15 cellular contexts compared by ENCODE assay signal in the genomic region with DNA sequence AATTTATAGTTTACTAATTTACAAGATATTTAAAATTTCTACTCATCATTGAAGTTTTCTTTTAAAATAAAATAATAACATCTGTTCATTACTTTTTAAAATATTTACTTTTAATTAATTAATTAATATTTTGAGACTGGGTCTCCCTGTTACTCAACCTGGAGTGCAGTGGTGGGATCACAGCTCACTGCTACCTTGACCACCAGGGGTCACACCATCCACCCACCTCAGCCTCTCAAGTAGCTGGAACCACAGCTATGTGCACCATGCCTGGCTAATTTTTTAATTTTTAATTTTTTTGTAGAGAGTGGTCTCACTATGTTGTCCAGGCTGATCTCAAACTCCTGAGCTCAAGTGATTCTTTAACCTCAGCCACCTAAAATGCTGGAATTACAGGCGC.
DNase-seq lines count a peak whose midpoint lies in the region; FAIRE-seq and TF ChIP-seq lines count a peak whose summit lies in the region.
"Had no signal": no experiment of that assay in that cellular context is flagged by ENCODE, and none has a peak within 500 bp of the region (broad histone marks: within the 10 kb centered on the region; RNA-seq: fewer than 3 reads in every experiment).

No MANE protein-coding gene starts in this region.

- H3K4me1 ChIP-seq in OCI-LY1 (ENCODE audit: insufficient read depth, low read length, severe bottlenecking), result no peaks in the 10 kb centered on the region
- H3K4me1 ChIP-seq in trophoblast cell (ENCODE audit: control insufficient read depth in 1 of 2, insufficient read depth in 2 of 2, low read length in 2 of 2), result no peaks in the 10 kb centered on the region
- no peaks in the 10 kb centered on the region for H3K4me1 ChIP-seq in CD8-positive, alpha-beta memory T cell (ENCODE audit: insufficient read depth, low read length)

- POLR2A ChIA-PET in CD8-positive, alpha-beta memory T cell (lab: Charles Lee), result no interaction called here

- H4K12ac ChIP-seq in trophoblast cell (ENCODE audit: low read depth, low read length), result no peak overlapping the region

- H2AFZ ChIP-seq in OCI-LY1 (ENCODE audit: low read length) (no peak overlapping the region), trophoblast cell (ENCODE audit: insufficient read depth, low read length, poor library complexity) (no peak overlapping the region)

- H3K36me3 ChIP-seq in OCI-LY1 (ENCODE audit: insufficient read depth, low read length), result no peaks in the 10 kb centered on the region
- H3K36me3 ChIP-seq in trophoblast cell (ENCODE audit: control insufficient read depth in 1 of 2, insufficient read depth in 2 of 2, low read length in 2 of 2), result no peaks in the 10 kb centered on the region
- no peaks in the 10 kb centered on the region for H3K36me3 ChIP-seq in CD8-positive, alpha-beta memory T cell (ENCODE audit: insufficient read depth, low read length)

- no CpG with 5 or more reads among the region's 1 CpG for WGBS in trophoblast cell (ENCODE audit: extremely low coverage, insufficient coverage, insufficient read length)

- no peaks in the 10 kb centered on the region for H3K27me3 Mint-ChIP-seq in endothelial cell (ENCODE audit: unreplicated experiment)
- H3K27me3 Mint-ChIP-seq in CD8-positive, alpha-beta memory T cell, result no peaks in the 10 kb centered on the region
- H3K27me3 Mint-ChIP-seq: activated naive CD8-positive, alpha-beta T cell treated with anti-CD3 and anti-CD28 coated beads, Interleukin-2, amount 10 ng/mL, durations not matched to agents 7 days and 5 days; activated T-cell treated with anti-CD3 and anti-CD28 coated beads, Interleukin-2, amount 50 U/mL, for 24 hours had no signal

- H3K4me1 Mint-ChIP-seq in endothelial cell (ENCODE audit: unreplicated experiment), result no peaks in the 10 kb centered on the region
- H3K4me1 Mint-ChIP-seq in CD8-positive, alpha-beta memory T cell, result no peaks in the 10 kb centered on the region
- H3K4me1 Mint-ChIP-seq: activated naive CD8-positive, alpha-beta T cell treated with anti-CD3 and anti-CD28 coated beads, Interleukin-2, amount 10 ng/mL, durations not matched to agents 7 days and 5 days had no signal

- H3K4me2 ChIP-seq in OCI-LY1 (ENCODE audit: low read length) (no peak overlapping the region), trophoblast cell (ENCODE audit: low read length) (no peak overlapping the region)

- no peak overlapping the region for H2BK5ac ChIP-seq in trophoblast cell (ENCODE audit: low read depth, low read length, poor library complexity)

- H3K27ac Mint-ChIP-seq in endothelial cell (ENCODE audit: unreplicated experiment), result no peak overlapping the region
- no peak overlapping the region for H3K27ac Mint-ChIP-seq in CD8-positive, alpha-beta memory T cell
- H3K27ac Mint-ChIP-seq: activated naive CD8-positive, alpha-beta T cell treated with anti-CD3 and anti-CD28 coated beads, Interleukin-2, amount 10 ng/mL, durations not matched to agents 7 days and 5 days; activated T-cell treated with anti-CD3 and anti-CD28 coated beads, Interleukin-2, amount 50 U/mL, for 24 hours had no signal

- H3K9me3 ChIP-seq in OCI-LY1 (ENCODE audit: low read length) (no peaks in the 10 kb centered on the region), trophoblast cell (ENCODE audit: insufficient read depth, low read depth, low read length) (no peaks in the 10 kb centered on the region)
- no peaks in the 10 kb centered on the region for H3K9me3 ChIP-seq in CD8-positive, alpha-beta memory T cell (ENCODE audit: low read length)

- H4K91ac ChIP-seq in trophoblast cell (ENCODE audit: low read depth, low read length), result no peak overlapping the region

- peak; percentile 81 for FAIRE-seq in A204.1 (lab: Jason Lieb, UNC)
- FAIRE-seq: GM12892 had no signal

- no peak overlapping the region for H3K4ac ChIP-seq in trophoblast cell (ENCODE audit: low read depth, low read length)

- no peak overlapping the region for H2BK12ac ChIP-seq in trophoblast cell (ENCODE audit: low read length)

- H4K20me1 ChIP-seq in OCI-LY1 (ENCODE audit: insufficient read depth, low read length), result no peaks in the 10 kb centered on the region

- H3K27me3 ChIP-seq in OCI-LY1 (ENCODE audit: insufficient read depth, low read length), result no peaks in the 10 kb centered on the region
- no peaks in the 10 kb centered on the region for H3K27me3 ChIP-seq in trophoblast cell (ENCODE audit: insufficient read depth, low read length)
- H3K27me3 ChIP-seq in CD8-positive, alpha-beta memory T cell (ENCODE audit: insufficient read depth, low read length, poor library complexity, severe bottlenecking), result no peaks in the 10 kb centered on the region

- H3K23ac ChIP-seq in trophoblast cell (ENCODE audit: low read length), result no peak overlapping the region

- H3F3A ChIP-seq in OCI-LY1 (ENCODE audit: insufficient read depth, low read length), result no peaks in the 10 kb centered on the region

- no peak overlapping the region for H3K18ac ChIP-seq in trophoblast cell (ENCODE audit: low read length)

- H3K9me2 ChIP-seq in OCI-LY1 (ENCODE audit: low read depth, low read length), result no peaks in the 10 kb centered on the region

- H3K27ac ChIP-seq in OCI-LY1 (ENCODE audit: low read depth, low read length, poor library complexity, severe bottlenecking) (no peak overlapping the region), trophoblast cell (ENCODE audit: low read depth, low read length) (no peak overlapping the region), caudate nucleus (ENCODE audit: low read depth, low read length) (no peak overlapping the region)
- no peak overlapping the region for H3K27ac ChIP-seq in CD8-positive, alpha-beta memory T cell (ENCODE audit: low read depth, low read length)

- no peak overlapping the region for H2BK120ac ChIP-seq in trophoblast cell (ENCODE audit: insufficient read depth, low read length, poor library complexity)

- H3K4me3 Mint-ChIP-seq in endothelial cell (ENCODE audit: unreplicated experiment), result no peak overlapping the region
- no peak overlapping the region for H3K4me3 Mint-ChIP-seq in CD8-positive, alpha-beta memory T cell
- H3K4me3 Mint-ChIP-seq: activated naive CD8-positive, alpha-beta T cell treated with anti-CD3 and anti-CD28 coated beads, Interleukin-2, amount 10 ng/mL, durations not matched to agents 7 days and 5 days; activated T-cell treated with anti-CD3 and anti-CD28 coated beads, Interleukin-2, amount 50 U/mL, for 24 hours had no signal

- H2AK5ac ChIP-seq in trophoblast cell (ENCODE audit: low read length), result no peak overlapping the region

- H3K79me2 ChIP-seq in OCI-LY1 (ENCODE audit: insufficient read depth, low read length), result no peaks in the 10 kb centered on the region
- H3K79me2 ChIP-seq in trophoblast cell (ENCODE audit: control insufficient read depth, insufficient read depth, low read length, poor library complexity), result no peaks in the 10 kb centered on the region

- TF ChIP-seq CTCF in GM12873 (IDR thresholded peaks at IDR 0.05; ENCODE audit: insufficient read depth, low read depth, low read length, missing control alignments), result peak; percentile 14
- TF ChIP-seq CTCF in OCI-LY1 (IDR thresholded peaks at IDR 0.05; ENCODE audit: low read length), result peak; percentile 33; the same call in 1 of the 2 replicates
- TF ChIP-seq CTCF in endothelial cell (IDR thresholded peaks at IDR 0.05; ENCODE audit: unreplicated experiment), result peak; percentile 66

- no peak overlapping the region for H3K14ac ChIP-seq in trophoblast cell (ENCODE audit: low read length)

- no peak overlapping the region for H3K9ac ChIP-seq in OCI-LY1 (ENCODE audit: low read length)
- H3K9ac ChIP-seq in trophoblast cell (ENCODE audit: low read length), result no peak overlapping the region

- H3K79me1 ChIP-seq in trophoblast cell (ENCODE audit: low read length), result no peaks in the 10 kb centered on the region

- H4K8ac ChIP-seq in trophoblast cell (ENCODE audit: low read depth, low read length), result no peak overlapping the region

- no peaks in the 10 kb centered on the region for H3K36me3 Mint-ChIP-seq in endothelial cell (ENCODE audit: low read depth, unreplicated experiment)
- no peaks in the 10 kb centered on the region for H3K36me3 Mint-ChIP-seq in CD8-positive, alpha-beta memory T cell
- H3K36me3 Mint-ChIP-seq: activated naive CD8-positive, alpha-beta T cell treated with anti-CD3 and anti-CD28 coated beads, Interleukin-2, amount 10 ng/mL, durations not matched to agents 7 days and 5 days had no signal

- H3K4me3 ChIP-seq in OCI-LY1 (ENCODE audit: low read depth, low read length, poor library complexity, severe bottlenecking), result no peak overlapping the region
- H3K4me3 ChIP-seq in trophoblast cell (ENCODE audit: low read depth, low read length), result no peak overlapping the region
- H3K4me3 ChIP-seq in CD8-positive, alpha-beta memory T cell (ENCODE audit: low read length), result no peak overlapping the region

- no peaks in the 10 kb centered on the region for H3K9me3 Mint-ChIP-seq in endothelial cell (ENCODE audit: unreplicated experiment)
- H3K9me3 Mint-ChIP-seq in CD8-positive, alpha-beta memory T cell, result peaks cover 2 to 28% (median 13%) of the 10 kb centered on the region in 5 donors
- H3K9me3 Mint-ChIP-seq: activated naive CD8-positive, alpha-beta T cell treated with anti-CD3 and anti-CD28 coated beads, Interleukin-2, amount 10 ng/mL, durations not matched to agents 7 days and 5 days had no signal

- DNase-seq in endothelial cell (ENCODE audit: low spot score) (peak; percentile 50), trophoblast cell (no peak), caudate nucleus (lab: John Stamatoyannopoulos, UW) (no peak)
- DNase-seq in CD8-positive, alpha-beta memory T cell, result no peak
- DNase-seq in activated CD4-positive, alpha-beta T cell treated with anti-CD3 and anti-CD28 coated beads, Interleukin-2, amount 50 U/mL, for 1 hour, result no peak
- DNase-seq: activated naive CD8-positive, alpha-beta T cell treated with anti-CD3 and anti-CD28 coated beads, Interleukin-2, amount 10 ng/mL, durations not matched to agents 7 days and 5 days; activated T-cell treated with anti-CD3 and anti-CD28 coated beads, Interleukin-2, amount 50 U/mL, for 24 hours; cerebellar nuclear complex; DMS79 treated with DMSO at 0.1 percent for 48 hours; left colon; MV-4-11 had no signal

- CTCF ChIA-PET in CD8-positive, alpha-beta memory T cell (lab: Charles Lee), result interaction anchor here (0.8 kb wide), 1 partner anchor 12 kb away, joined by 3 read pairs; no protein-coding TSS in a partner anchor

Comparison
In these comparisons a context has a peak if more than half of its experiments do, and no peak if none do; other contexts are left out.
1. CTCF ChIP-seq: peak in every context shown above with its lines; median percentile 66 in endothelial cell; 33 in OCI-LY1; 14 in GM12873.